ENCODE assay signal across 1 cellular context in genomic region chr1:44775078-44775929, GRCh38.
TF ChIP-seq lines count a peak whose summit lies in the region.

TSS of gene RPS8 (plus strand) at chr1:44775540. CDS start at chr1:44775597, 57 bp downstream.

TF ChIP-seq in K562, 482 proteins besides CTCF, POLR2A, EP300 and RAD21 (continued from another document and continues in another):
- TF ChIP-seq MGA (IDR thresholded peaks at IDR 0.05) (peak; percentile 90), TRIM24 (IDR thresholded peaks at IDR 0.05) (peak; percentile 70 to 82), ILF3 (IDR thresholded peaks at IDR 0.05; ENCODE audit: borderline replicate concordance) (peak; percentile 91; the same call in 1 of the 2 replicates), VEZF1 (CRISPR knock-in tag; IDR thresholded peaks at IDR 0.05) (peak; percentile 56; the same call in 1 of the 2 replicates), RUNX1 (IDR thresholded peaks at IDR 0.05; ENCODE audit: low read depth) (no peak), ADNP (tag; IDR thresholded peaks at IDR 0.05) (no peak), MCM5 (IDR thresholded peaks at IDR 0.05; ENCODE audit: low read depth) (no peak), FOXA1 (IDR thresholded peaks at IDR 0.05; ENCODE audit: borderline replicate concordance) (no peak), NRF1 (conservative IDR thresholded peaks at IDR 0.05 in 1 of 2, IDR thresholded peaks at IDR 0.05 in 1 of 2) (peak; percentile 43 to 62; a peak in 3 of 4 replicates), ZNF778 (CRISPR knock-in tag; IDR thresholded peaks at IDR 0.05) (no peak), POLR2AphosphoS2 (IDR thresholded peaks at IDR 0.05; ENCODE audit: low read length) (peak; percentile 91), MEF2D (tag; conservative IDR thresholded peaks at IDR 0.05; ENCODE audit: low read depth) (peak; percentile 4; the same call in 1 of the 2 replicates), ZNF354B (CRISPR knock-in tag; IDR thresholded peaks at IDR 0.05) (no peak; the same call in 1 of the 2 replicates), EP400 (IDR thresholded peaks at IDR 0.05) (peak; percentile 100), ZNF717 (CRISPR knock-in tag; IDR thresholded peaks at IDR 0.05) (no peak), SIN3B (IDR thresholded peaks at IDR 0.05; ENCODE audit: low read depth) (peak; percentile 86), USF1 (CRISPR knock-in tag; IDR thresholded peaks at IDR 0.05) (peak; percentile 84), ZNF780A (CRISPR knock-in tag; IDR thresholded peaks at IDR 0.05) (no peak), DDX20 (tag; IDR thresholded peaks at IDR 0.05; ENCODE audit: low read depth) (no peak), PATZ1 (CRISPR knock-in tag; IDR thresholded peaks at IDR 0.05; ENCODE audit: borderline replicate concordance) (no peak), GMEB1 (CRISPR knock-in tag; IDR thresholded peaks at IDR 0.05) (peak; percentile 82), PYGO2 (tag; IDR thresholded peaks at IDR 0.05) (0 out of 2 replicates have a peak, but pooled peaks have one; percentile 12), NELFE (IDR thresholded peaks at IDR 0.05; ENCODE audit: insufficient read depth, insufficient read length) (no peak), SETDB1 (IDR thresholded peaks at IDR 0.05; ENCODE audit: low read length) (no peak), HINFP (tag; conservative IDR thresholded peaks at IDR 0.05; ENCODE audit: low read depth) (no peak), MTA2 (IDR thresholded peaks at IDR 0.05; ENCODE audit: low read depth) (peak; percentile 39; the same call in 1 of the 2 replicates), PHB2 (IDR thresholded peaks at IDR 0.05; ENCODE audit: low read depth) (peak; percentile 77), CHCHD3 (CRISPR knock-in tag; IDR thresholded peaks at IDR 0.05) (peak; percentile 7), ZNF395 (CRISPR knock-in tag; IDR thresholded peaks at IDR 0.05) (peak; percentile 58; the same call in 1 of the 2 replicates), CHD4 (IDR thresholded peaks at IDR 0.05; ENCODE audit: insufficient read depth, insufficient replicate concordance, low read depth, low read length, poor library complexity, severe bottlenecking) (no peak), KLF10 (CRISPR knock-in tag; IDR thresholded peaks at IDR 0.05) (no peak), KDM1A (IDR thresholded peaks at IDR 0.05) (no peak), ZNF384 (IDR thresholded peaks at IDR 0.05; ENCODE audit: low read depth, low read length) (no peak; the same call in 1 of the 2 replicates), MTA1 (IDR thresholded peaks at IDR 0.05; ENCODE audit: borderline replicate concordance) (peak; percentile 100), FOXP4 (CRISPR knock-in tag; IDR thresholded peaks at IDR 0.05; ENCODE audit: borderline replicate concordance) (peak; percentile 94), ZNF133 (CRISPR knock-in tag; IDR thresholded peaks at IDR 0.05) (no peak), SMAD3 (CRISPR knock-in tag; conservative IDR thresholded peaks at IDR 0.05) (0 out of 2 replicates have a peak, but pooled peaks have one; percentile 34)
